1 cellular context compared by ENCODE assay signal in the genomic region with DNA sequence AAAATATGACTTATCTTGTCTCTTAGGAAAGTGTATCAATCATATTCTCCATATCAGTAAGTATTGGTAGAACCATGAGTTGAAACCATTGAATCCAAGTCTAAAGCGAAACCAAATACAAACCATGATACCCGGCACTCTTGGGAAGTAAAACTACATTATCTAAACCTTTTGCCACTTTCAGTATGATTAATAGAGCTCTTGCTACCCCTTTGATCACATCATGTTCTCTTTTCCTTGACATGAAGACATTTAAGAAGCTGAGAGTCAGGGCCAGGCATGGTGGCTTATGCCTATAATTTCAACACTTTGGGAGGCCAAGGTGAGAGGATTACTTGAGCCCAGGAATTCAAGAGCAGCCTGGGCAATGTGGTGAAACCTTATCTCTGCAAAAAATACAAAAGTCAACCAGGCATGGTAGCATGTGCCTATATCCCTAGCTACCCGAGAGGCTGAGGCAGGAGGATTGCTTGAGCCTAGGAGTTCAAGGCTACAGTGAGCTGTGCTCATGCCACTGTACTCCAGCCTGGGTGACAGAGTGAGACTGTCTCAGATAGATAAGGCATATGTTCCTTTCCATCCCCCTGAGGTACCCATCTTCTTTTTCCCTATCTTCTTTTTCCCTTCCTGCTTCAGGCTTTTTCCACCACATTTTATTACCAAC.
TF ChIP-seq lines count a peak whose summit lies in the region.

No MANE protein-coding gene starts in this region.

TF ChIP-seq in SK-N-SH, 30 proteins besides CTCF, POLR2A, EP300 and RAD21 (continued from another document):
- TF ChIP-seq POLR2AphosphoS5 (IDR thresholded peaks at IDR 0.05; ENCODE audit: low read depth, low read length), result no peak
- no peak for TF ChIP-seq TEAD4 (IDR thresholded peaks at IDR 0.05; ENCODE audit: borderline replicate concordance, insufficient read depth)
- no peak for TF ChIP-seq SIN3A (IDR thresholded peaks at IDR 0.05; ENCODE audit: borderline replicate concordance, low read depth, low read length)
- no peak for TF ChIP-seq NRF1 (IDR thresholded peaks at IDR 0.05; ENCODE audit: low read depth, low read length)
- no peak for TF ChIP-seq EZH2phosphoT487 (IDR thresholded peaks at IDR 0.05; ENCODE audit: borderline replicate concordance, low read depth)
